13 cellular contexts compared by ENCODE assay signal in genomic region chr14:102544034-102544744, GRCh38. TPM values are rescaled to one million over a fixed set of nuclear protein-coding genes. Genes with fewer than 3 reads are reported as not detected.
A peak's percentile ranks its signal among the peaks of the same experiment; 100 is the strongest.
DNase-seq lines count a peak whose midpoint lies in the region; ATAC-seq and TF ChIP-seq lines count a peak whose summit lies in the region.
"Had no signal": no experiment of that assay in that cellular context is flagged by ENCODE, and none has a peak within 500 bp of the region (broad histone marks: within the 10 kb centered on the region; RNA-seq: fewer than 3 reads in every experiment).

No MANE protein-coding gene starts in this region.

- no peak overlapping the region for H3K23ac ChIP-seq in trophoblast cell (ENCODE audit: low read length)

- peak overlapping the region; percentile 61 for H3K4me3 ChIP-seq in GM23338
- no peak overlapping the region for H3K4me3 ChIP-seq in trophoblast cell (ENCODE audit: low read depth, low read length)
- peak overlapping the region in 2 of 59 donors; percentile 6 to 30 for H3K4me3 ChIP-seq in dorsolateral prefrontal cortex
- H3K4me3 ChIP-seq: K562 had no signal

- intact Hi-C loops in dorsolateral prefrontal cortex (cut with DNase I) = no loop called here

- H3K79me2 ChIP-seq in GM23338 (replicated peaks; ENCODE audit: insufficient read depth) (no peaks in the 10 kb centered on the region), trophoblast cell (ENCODE audit: control insufficient read depth, insufficient read depth, low read length, poor library complexity) (peaks cover 8% of the 10 kb centered on the region)
- H3K79me2 ChIP-seq: parathyroid adenoma had no signal

- H3K9ac ChIP-seq in trophoblast cell (ENCODE audit: low read length) = no peak overlapping the region
- H3K9ac ChIP-seq: parathyroid adenoma had no signal

- peak; percentile 64 for DNase-seq in GM23338 (ENCODE audit: low spot score)
- DNase-seq in NCI-H69 (lab: John Stamatoyannopoulos, UW) = peak; percentile 72
- no peak for DNase-seq in epithelial cell of prostate (ENCODE audit: low read depth, low spot score)
- DNase-seq in trophoblast cell = peak; percentile 83 to 84
- DNase-seq in dorsolateral prefrontal cortex = no peak
- DNase-seq in NCI-H774 (lab: John Stamatoyannopoulos, UW) = no peak
- no peak for DNase-seq in glutamatergic neuron
- DNase-seq in T-helper 9 cell = no peak
- DNase-seq: brain microvascular endothelial cell; DMS153; stimulated activated CD4-positive, alpha-beta T cell treated with anti-CD3 and anti-CD28 coated beads, Interleukin-4, amount 100 ng/mL, for 4 hours had no signal

- H3K9me3 Mint-ChIP-seq in GM23338 (no peaks in the 10 kb centered on the region; the same call in 2 of the 3 replicates), glutamatergic neuron (ENCODE audit: unreplicated experiment) (no peaks in the 10 kb centered on the region)

- H4K8ac ChIP-seq in trophoblast cell (ENCODE audit: low read depth, low read length) = peak overlapping the region; percentile 66

- H3K27me3 ChIP-seq in GM23338 (ENCODE audit: insufficient read depth) = peaks cover 19% of the 10 kb centered on the region
- no peaks in the 10 kb centered on the region for H3K27me3 ChIP-seq in trophoblast cell (ENCODE audit: insufficient read depth, low read length)
- H3K27me3 ChIP-seq in dorsolateral prefrontal cortex = peaks cover 0 to 51% (median 26%) of the 10 kb centered on the region in 45 donors

- no peaks in the 10 kb centered on the region for H3K9me2 ChIP-seq in GM23338 (ENCODE audit: insufficient read depth)

- H3K36me3 Mint-ChIP-seq in GM23338 (ENCODE audit: low read depth) (no peaks in the 10 kb centered on the region), glutamatergic neuron (ENCODE audit: unreplicated experiment) (no peaks in the 10 kb centered on the region)

- H3K27me3 Mint-ChIP-seq in GM23338 (ENCODE audit: insufficient read depth, low read depth, poor library complexity) (peaks cover 27% of the 10 kb centered on the region), glutamatergic neuron (ENCODE audit: unreplicated experiment) (peaks cover 15% of the 10 kb centered on the region)

- H4K12ac ChIP-seq in trophoblast cell (ENCODE audit: low read depth, low read length) = peak overlapping the region; percentile 74

- H2AK5ac ChIP-seq in trophoblast cell (ENCODE audit: low read length) = peak overlapping the region; percentile 79

- no CpG with 5 or more reads among the region's 43 CpGs for WGBS in trophoblast cell (ENCODE audit: extremely low coverage, insufficient coverage, insufficient read length)

- H3F3A ChIP-seq in GM23338 (replicated peaks; ENCODE audit: low read depth) = peaks cover 13% of the 10 kb centered on the region; the same call in 1 of the 2 replicates

- H3K4me3 Mint-ChIP-seq in GM23338 (peak overlapping the region; percentile 48; the same call in 2 of the 3 replicates), glutamatergic neuron (ENCODE audit: unreplicated experiment) (no peak overlapping the region)

- H3K4me1 ChIP-seq in GM23338 (ENCODE audit: insufficient read depth) (peaks cover 13% of the 10 kb centered on the region; the same call in 1 of the 2 replicates), trophoblast cell (ENCODE audit: control insufficient read depth in 1 of 2, insufficient read depth in 2 of 2, low read length in 2 of 2) (peaks cover 24 to 30% of the 10 kb centered on the region in 2 experiments)
- H3K4me1 ChIP-seq: parathyroid adenoma had no signal

- peak overlapping the region; percentile 96 for H4K91ac ChIP-seq in trophoblast cell (ENCODE audit: low read depth, low read length)

- peaks cover 16% of the 10 kb centered on the region for H3K4me1 Mint-ChIP-seq in GM23338
- peaks cover 4% of the 10 kb centered on the region for H3K4me1 Mint-ChIP-seq in glutamatergic neuron (ENCODE audit: low read depth, unreplicated experiment)

- peak; percentile 31 for ATAC-seq in GM23338
- ATAC-seq: K562 had no signal

- H3K27ac ChIP-seq in GM23338 (ENCODE audit: low read depth) = no peak overlapping the region
- H3K27ac ChIP-seq in epithelial cell of prostate = peak overlapping the region; percentile 49
- peak overlapping the region; percentile 20 for H3K27ac ChIP-seq in trophoblast cell (ENCODE audit: low read depth, low read length)
- no peak overlapping the region for H3K27ac ChIP-seq in dorsolateral prefrontal cortex
- H3K27ac ChIP-seq: brain microvascular endothelial cell, parathyroid adenoma had no signal

- H3K4me2 ChIP-seq in GM23338 (peak overlapping the region; percentile 89), trophoblast cell (ENCODE audit: low read length) (peak overlapping the region; percentile 54)

- H2BK120ac ChIP-seq in trophoblast cell (ENCODE audit: insufficient read depth, low read length, poor library complexity) = peak overlapping the region; percentile 92

- H3K36me3 ChIP-seq in GM23338 (ENCODE audit: insufficient read depth) = no peaks in the 10 kb centered on the region
- H3K36me3 ChIP-seq in trophoblast cell (ENCODE audit: control insufficient read depth in 1 of 2, insufficient read depth in 2 of 2, low read length in 2 of 2) = no peaks in the 10 kb centered on the region
- H3K36me3 ChIP-seq: brain microvascular endothelial cell had no signal

- H2BK12ac ChIP-seq in trophoblast cell (ENCODE audit: low read length) = peak overlapping the region; percentile 78

- peak overlapping the region; percentile 98 for H2AFZ ChIP-seq in GM23338
- peak overlapping the region; percentile 78 for H2AFZ ChIP-seq in trophoblast cell (ENCODE audit: insufficient read depth, low read length, poor library complexity)

- TF ChIP-seq CTCF in GM23338 (conservative IDR thresholded peaks at IDR 0.05; ENCODE audit: low read depth in 2 of 2) = no peak
- TF ChIP-seq CTCF in dorsolateral prefrontal cortex (IDR thresholded peaks at IDR 0.05 in 54 of 56, conservative IDR thresholded peaks at IDR 0.05 in 2 of 56; ENCODE audit: low read depth in 1 of 56, partially characterized antibody in 56 of 56) = no peak
- TF ChIP-seq CTCF in glutamatergic neuron (IDR thresholded peaks at IDR 0.05; ENCODE audit: partially characterized antibody, unreplicated experiment) = no peak

- H3K79me1 ChIP-seq in trophoblast cell (ENCODE audit: low read length) = peaks cover 21% of the 10 kb centered on the region

- H3K14ac ChIP-seq in trophoblast cell (ENCODE audit: low read length) = peak overlapping the region; percentile 75

- H3K18ac ChIP-seq in trophoblast cell (ENCODE audit: low read length) = peak overlapping the region; percentile 67

- peaks cover 1% of the 10 kb centered on the region for H3K9me3 ChIP-seq in trophoblast cell (ENCODE audit: insufficient read depth, low read depth, low read length)

- peak overlapping the region; percentile 66 for H3K4ac ChIP-seq in trophoblast cell (ENCODE audit: low read depth, low read length)

- no peaks in the 10 kb centered on the region for H4K20me1 ChIP-seq in GM23338 (replicated peaks; ENCODE audit: insufficient read depth)

- peak overlapping the region; percentile 65 for H2BK5ac ChIP-seq in trophoblast cell (ENCODE audit: low read depth, low read length, poor library complexity)

- H3K27ac Mint-ChIP-seq in GM23338 (no peak overlapping the region), glutamatergic neuron (ENCODE audit: unreplicated experiment) (no peak overlapping the region)

TF ChIP-seq in GM23338, 12 proteins besides CTCF, POLR2A, EP300 and RAD21:
- TF ChIP-seq EZH2 (IDR thresholded peaks at IDR 0.05; ENCODE audit: low read depth, unreplicated experiment) (peak; percentile 29), ETS1 (IDR thresholded peaks at IDR 0.05) (no peak)

RNA-seq across cellular contexts. Expression of gene ANKRD9, which starts 34.6 kb away (rescaled TPM):
- total RNA-seq in GM23338 (2014; rRNA removed; shearing (Covaris generic)) = 73.0 and 95.9 TPM in 2 replicates
- 17.3 and 20.4 TPM in 2 replicates for polyA plus RNA-seq in GM23338 (2016; fragmentation: Nextera tagmentation; extraction: Ambion mirVana)
- polyA plus RNA-seq in trophoblast cell (2013) = 9.8 and 10.1 TPM in 2 replicates
- total RNA-seq in dorsolateral prefrontal cortex (100 to 1,000 TPM in 1 of 120 experiments, 10 to 100 TPM in 119; 20.1 to 115 (median 36.3) TPM), glutamatergic neuron (ENCODE audit: unreplicated experiment) (3.5 TPM)

RNA-seq across cellular contexts. Expression of gene RCOR1, which starts 48.3 kb away (rescaled TPM):
- 24.1 and 26.1 TPM in 2 replicates for total RNA-seq in GM23338 (2014; rRNA removed; shearing (Covaris generic))
- 7.6 and 8.7 TPM in 2 replicates for polyA plus RNA-seq in GM23338 (2016; fragmentation: Nextera tagmentation; extraction: Ambion mirVana)
- polyA plus RNA-seq in trophoblast cell (2013) = 39.7 and 41.7 TPM in 2 replicates
- 10 to 100 TPM in 114 of 120 experiments, 1 to 10 TPM in 6; 8.6 to 24.0 (median 13.3) TPM for total RNA-seq in dorsolateral prefrontal cortex
- total RNA-seq in glutamatergic neuron (ENCODE audit: unreplicated experiment) = 14.3 TPM

Comparison
In these comparisons a context has a peak if more than half of its experiments do, and no peak if none do; other contexts are left out.
1. DNase-seq: peak in GM23338 (single experiment), NCI-H69 (single experiment) and trophoblast cell (2 of 2); none in epithelial cell of prostate (single experiment), dorsolateral prefrontal cortex (0 of 10), NCI-H774 (single experiment), glutamatergic neuron (single experiment) and T-helper 9 cell (single experiment).
2. H3K27ac ChIP-seq: peak in epithelial cell of prostate (single experiment) and trophoblast cell (single experiment); none in GM23338 (single experiment) and dorsolateral prefrontal cortex (0 of 59).